1 cellular context compared by ENCODE assay signal in genomic region chr16:75261590-75262078, GRCh38.
TF ChIP-seq lines count a peak whose summit lies in the region.

No MANE protein-coding gene starts in this region.

TF ChIP-seq in HepG2, 621 proteins besides CTCF, POLR2A, EP300 and RAD21 (continued from another document):
- TF ChIP-seq ZBTB40 (IDR thresholded peaks at IDR 0.05): no peak
- TF ChIP-seq ZBTB40 (CRISPR knock-in tag; IDR thresholded peaks at IDR 0.05): no peak
- TF ChIP-seq FOSL2 (CRISPR knock-in tag; IDR thresholded peaks at IDR 0.05): no peak
